Comparison of ENCODE assay signal across 6 cellular contexts in genomic region chr1:103547840-103548239, GRCh38.
"Had no signal": no experiment of that assay in that cellular context is flagged by ENCODE, and none has a peak within 500 bp of the region (broad histone marks: within the 10 kb centered on the region; RNA-seq: fewer than 3 reads in every experiment).

No MANE protein-coding gene starts in this region.

- DNase-seq: GM23248, GOT3, H7, HCEC 1CT, IMR-90 had no signal

- H3K27ac ChIP-seq: GM23248 had no signal

- ATAC-seq: K562 had no signal

- H3K4me3 ChIP-seq: GM23248, K562 had no signal
